In the genomic region with DNA sequence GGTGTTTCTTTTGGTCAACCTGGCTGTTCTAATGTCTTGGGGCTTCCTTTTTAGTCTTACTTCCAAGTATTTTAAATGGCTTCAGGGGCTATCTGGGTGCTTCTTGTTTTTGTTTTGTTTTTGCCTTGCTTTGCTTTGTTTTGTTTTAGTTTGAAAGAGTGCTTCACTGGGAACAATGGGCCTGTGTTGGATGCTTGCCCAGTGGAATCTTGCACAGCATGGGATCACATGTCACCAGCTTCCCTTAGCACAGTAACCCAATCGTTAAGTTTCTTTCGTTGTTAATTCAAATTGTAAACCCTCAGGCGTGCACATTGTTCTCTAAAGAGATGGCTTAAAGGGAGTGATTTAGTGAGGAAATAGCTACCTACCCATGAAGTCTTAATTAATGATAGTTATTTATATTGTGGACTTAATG, we compare ENCODE assay signal across 9 cellular contexts. TPM values are rescaled to one million over a fixed set of nuclear protein-coding genes. Genes with fewer than 3 reads are reported as not detected.
DNase-seq lines count a peak whose midpoint lies in the region; ATAC-seq, FAIRE-seq and TF ChIP-seq lines count a peak whose summit lies in the region.
"Had no signal": no experiment of that assay in that cellular context is flagged by ENCODE, and none has a peak within 500 bp of the region (broad histone marks: within the 10 kb centered on the region; RNA-seq: fewer than 3 reads in every experiment).

No MANE protein-coding gene starts in this region.

- in situ Hi-C loops in mammary epithelial cell (cut with MboI; ENCODE audit: low sequenced_read_pairs in 2 of 2): no loop called here
- in situ Hi-C loops in brain microvascular endothelial cell (cut with HindIII; ENCODE audit: low pct_ligation_motif_present, low sequenced_read_pairs): no loop called here

- 40% methylated on average over 3 of the region's 3 CpGs for WGBS in mammary epithelial cell (ENCODE audit: low coverage, missing lambda C conversion rate)

- H3K27ac Mint-ChIP-seq in MCF 10A (ENCODE audit: low read depth, unreplicated experiment): no peak overlapping the region

- H3K4me3 Mint-ChIP-seq in MCF 10A (ENCODE audit: unreplicated experiment): no peak overlapping the region

- H3K4me1 ChIP-seq in mammary epithelial cell (ENCODE audit: insufficient read depth, low read length) (peaks cover 13% of the 10 kb centered on the region), keratinocyte (ENCODE audit: control insufficient read depth, extremely low read depth, insufficient read depth, low read length) (peaks cover 14% of the 10 kb centered on the region), BE2C (no peaks in the 10 kb centered on the region)
- H3K4me1 ChIP-seq: tibial artery had no signal

- no peaks in the 10 kb centered on the region for H3K9me1 ChIP-seq in keratinocyte (ENCODE audit: control insufficient read depth, extremely low read depth, insufficient read depth, low read length)

- peaks cover 98% of the 10 kb centered on the region for H3K79me2 ChIP-seq in mammary epithelial cell (ENCODE audit: insufficient read depth, low read length)
- H3K79me2 ChIP-seq in keratinocyte (ENCODE audit: control insufficient read depth, insufficient read depth, low read length): peaks cover 77% of the 10 kb centered on the region

- peaks cover 12% of the 10 kb centered on the region for H3K4me1 Mint-ChIP-seq in MCF 10A (ENCODE audit: insufficient read depth, unreplicated experiment)

- H3K9me3 ChIP-seq in mammary epithelial cell (replicated peaks; ENCODE audit: insufficient read depth, low read length) (no peaks in the 10 kb centered on the region), keratinocyte (ENCODE audit: control insufficient read depth, low read depth, low read length) (no peaks in the 10 kb centered on the region), BE2C (no peaks in the 10 kb centered on the region)
- H3K9me3 ChIP-seq: tibial artery had no signal

- FAIRE-seq in keratinocyte (lab: Jason Lieb, UNC): peak; percentile 53

- no peaks in the 10 kb centered on the region for H3K9me3 Mint-ChIP-seq in MCF 10A (ENCODE audit: unreplicated experiment)

- H3K27ac ChIP-seq in mammary epithelial cell (ENCODE audit: insufficient read depth, low read depth, low read length) (no peak overlapping the region), brain microvascular endothelial cell (no peak overlapping the region), keratinocyte (ENCODE audit: control insufficient read depth, insufficient read depth, low read length) (no peak overlapping the region)
- H3K27ac ChIP-seq: tibial artery had no signal

- no peak overlapping the region for H2AFZ ChIP-seq in mammary epithelial cell (ENCODE audit: low read depth, low read length)
- no peak overlapping the region for H2AFZ ChIP-seq in keratinocyte (ENCODE audit: control insufficient read depth, low read length)

- DNase-seq in MCF 10A (ENCODE audit: unreplicated experiment): peak; percentile 65
- no peak for DNase-seq in mammary epithelial cell
- DNase-seq in brain microvascular endothelial cell: peak; percentile 76
- no peak for DNase-seq in keratinocyte (ENCODE audit: low read depth, low spot score)
- no peak for DNase-seq in BE2C
- no peak for DNase-seq in kidney glomerular epithelial cell (lab: John Stamatoyannopoulos, UW)
- DNase-seq in SHP77 (lab: John Stamatoyannopoulos, UW): no peak

- peaks cover 81% of the 10 kb centered on the region for H3K36me3 ChIP-seq in mammary epithelial cell (ENCODE audit: insufficient read depth, low read length)
- H3K36me3 ChIP-seq in brain microvascular endothelial cell (replicated peaks): no peaks in the 10 kb centered on the region
- peaks cover 54 to 87% of the 10 kb centered on the region in 2 experiments for H3K36me3 ChIP-seq in keratinocyte (ENCODE audit: control insufficient read depth in 2 of 2, extremely low read depth in 1 of 2, insufficient read depth in 2 of 2, low read length in 2 of 2)
- H3K36me3 ChIP-seq in BE2C: no peaks in the 10 kb centered on the region
- H3K36me3 ChIP-seq: tibial artery had no signal

- CTCF ChIA-PET in MCF 10A (lab: Yijun Ruan, JAX) (interaction anchor here (0.5 to 4.0 kb wide), 4 partner anchors 11 to 45 kb away, joined by 3 to 32 read pairs (median 4); a partner anchor contains a TSS), mammary epithelial cell (lab: Charles Lee; ENCODE audit: low non-redundant PET) (no interaction called here)

- no peaks in the 10 kb centered on the region for H3K27me3 Mint-ChIP-seq in MCF 10A (ENCODE audit: insufficient read depth, unreplicated experiment)

- dilution Hi-C loops in mammary epithelial cell (cut with HindIII; ENCODE audit: low sequenced_read_pairs): no loop called here
- dilution Hi-C loops in keratinocyte (cut with MboI; ENCODE audit: extremely low pct_ligation_motif_present, low sequenced_read_pairs): no loop called here

- no peaks in the 10 kb centered on the region for H4K20me1 ChIP-seq in mammary epithelial cell (ENCODE audit: insufficient read depth, low read length)
- peaks cover 12% of the 10 kb centered on the region for H4K20me1 ChIP-seq in keratinocyte (ENCODE audit: control insufficient read depth, extremely low read depth, insufficient read depth, low read length)

- ATAC-seq in HG03108 (IDR thresholded peaks at IDR 0.05; ENCODE audit: unreplicated experiment): no peak

- BruUV-seq in MCF 10A (replicated peaks; lab: Mats Ljungman, UMichigan) (no TSS peak), mammary epithelial cell (replicated peaks; lab: Mats Ljungman, UMichigan) (no TSS peak)

- POLR2A ChIA-PET in MCF 10A (lab: Yijun Ruan, JAX): interaction anchor here (0.6 to 31.8 kb wide), 6 partner anchors 10 to 42 kb away, joined by 3 to 1749 read pairs (median 6); a partner anchor contains a TSS

- H3K4me3 ChIP-seq in mammary epithelial cell (replicated peaks in 1 of 3; ENCODE audit: insufficient read depth in 1 of 3, low read depth in 2 of 3, low read length in 3 of 3): no peak overlapping the region
- H3K4me3 ChIP-seq in brain microvascular endothelial cell (ENCODE audit: low read depth, low read length): no peak overlapping the region
- H3K4me3 ChIP-seq in keratinocyte (ENCODE audit: control insufficient read depth in 2 of 3, extremely low read depth in 1 of 3, insufficient read depth in 2 of 3, low read depth in 1 of 3, low read length in 3 of 3): no peak overlapping the region
- H3K4me3 ChIP-seq in BE2C (ENCODE audit: low read depth, low read length): no peak overlapping the region
- H3K4me3 ChIP-seq: tibial artery had no signal

- no peak overlapping the region for H3K9ac ChIP-seq in mammary epithelial cell (ENCODE audit: insufficient read depth, low read length)
- no peak overlapping the region for H3K9ac ChIP-seq in keratinocyte (ENCODE audit: control insufficient read depth, extremely low read depth, insufficient read depth, low read length)

- TF ChIP-seq CTCF in MCF 10A (IDR thresholded peaks at IDR 0.05; ENCODE audit: unreplicated experiment) (no peak), mammary epithelial cell (conservative IDR thresholded peaks at IDR 0.05 in 1 of 2, IDR thresholded peaks at IDR 0.05 in 1 of 2; ENCODE audit: extremely low read depth in 1 of 2, insufficient read depth in 1 of 2, low read depth in 1 of 2, low read length in 2 of 2) (no peak), brain microvascular endothelial cell (IDR thresholded peaks at IDR 0.05; ENCODE audit: low read depth, low read length, missing control alignments) (no peak), keratinocyte (optimal IDR thresholded peaks at IDR 0.05 in 1 of 3, IDR thresholded peaks at IDR 0.05 in 1 of 3, conservative IDR thresholded peaks at IDR 0.05 in 1 of 3; ENCODE audit: extremely low read depth in 1 of 3, insufficient read depth in 2 of 3, low read length in 3 of 3) (no peak), BE2C (IDR thresholded peaks at IDR 0.05; ENCODE audit: low read depth, low read length) (no peak)

- peaks cover 10% of the 10 kb centered on the region for H3K36me3 Mint-ChIP-seq in MCF 10A (ENCODE audit: insufficient read depth, unreplicated experiment)

- intact Hi-C loops in MCF 10A (cut with micrococcal nuclease): no loop called here
- intact Hi-C loops in mammary epithelial cell (cut with micrococcal nuclease): no loop called here

- H3K27me3 ChIP-seq in mammary epithelial cell (ENCODE audit: insufficient read depth, low read length) (no peaks in the 10 kb centered on the region), brain microvascular endothelial cell (replicated peaks) (no peaks in the 10 kb centered on the region), keratinocyte (ENCODE audit: control insufficient read depth, extremely low read depth, insufficient read depth, low read length) (no peaks in the 10 kb centered on the region), BE2C (no peaks in the 10 kb centered on the region)

- H3K4me2 ChIP-seq in mammary epithelial cell (ENCODE audit: insufficient read depth, low read depth, low read length) (no peak overlapping the region), keratinocyte (ENCODE audit: control insufficient read depth, extremely low read depth, insufficient read depth, low read depth, low read length) (no peak overlapping the region)

RNA-seq across cellular contexts. Expression of a gene that starts 8.9 kb away (rescaled TPM):
- 514 and 563 TPM in 2 replicates for total RNA-seq in MCF 10A (2022)
- 1,000 to 10,000 TPM; 1,287 to 2,380 TPM for total RNA-seq in mammary epithelial cell
- 2,244 TPM for polyA plus RNA-seq in mammary epithelial cell
- 1,040 TPM for polyA minus RNA-seq in mammary epithelial cell
- polyA plus RNA-seq in keratinocyte: 2,386 to 3,374 TPM (median 2,587 TPM) in 3 replicates
- polyA plus RNA-seq in keratinocyte (2011; ENCODE audit: low read depth): 1,575 TPM
- 607 and 731 TPM in 2 replicates for polyA plus RNA-seq in keratinocyte (2011; cell fraction: cytosol; rRNA removed)
- 5,094 and 5,558 TPM in 2 replicates for polyA plus RNA-seq in keratinocyte (2011; cell fraction: nucleus; rRNA removed)
- 1,046 and 1,745 TPM in 2 replicates for polyA plus RNA-seq in keratinocyte (2012; ENCODE audit: low replicate concordance)
- polyA minus RNA-seq in keratinocyte: 1,846 to 2,703 TPM (median 1,967 TPM) in 3 replicates
- 838 TPM for polyA minus RNA-seq in keratinocyte (2011; cell fraction: cytosol; rRNA and poly(A)+ RNA removed)
- polyA minus RNA-seq in keratinocyte (2011; cell fraction: nucleus; rRNA and poly(A)+ RNA removed): 2,909 and 4,339 TPM in 2 replicates
- polyA plus RNA-seq in BE2C (2012; ENCODE audit: insufficient read depth, insufficient read length, low read depth): not detected

RNA-seq across cellular contexts. Expression of a gene that starts 45.2 kb away (rescaled TPM):
- total RNA-seq in MCF 10A (2022) (7.7 and 8.9 TPM in 2 replicates), mammary epithelial cell (10 to 100 TPM in 1 of 2 donors, 1 to 10 TPM in 1; 5.8 to 16.4 TPM)
- polyA plus RNA-seq in mammary epithelial cell (7.9 TPM), keratinocyte (6.1 to 10.9 TPM (median 10.4 TPM) in 3 replicates)
- polyA minus RNA-seq in mammary epithelial cell (7.0 TPM), keratinocyte (1.4 to 4.9 TPM (median 2.2 TPM) in 3 replicates)
- polyA plus RNA-seq in keratinocyte (2011; ENCODE audit: low read depth): 0.52 TPM
- polyA plus RNA-seq in keratinocyte (2011; cell fraction: cytosol; rRNA removed): 8.5 and 13.2 TPM in 2 replicates
- polyA plus RNA-seq in keratinocyte (2011; cell fraction: nucleus; rRNA removed): 8.1 and 11.3 TPM in 2 replicates
- 2.9 and 10.3 TPM in 2 replicates for polyA plus RNA-seq in keratinocyte (2012; ENCODE audit: low replicate concordance)
- 4.8 TPM for polyA minus RNA-seq in keratinocyte (2011; cell fraction: cytosol; rRNA and poly(A)+ RNA removed)
- 0.95 and 3.3 TPM in 2 replicates for polyA minus RNA-seq in keratinocyte (2011; cell fraction: nucleus; rRNA and poly(A)+ RNA removed)
- polyA plus RNA-seq in BE2C (2012; ENCODE audit: insufficient read depth, insufficient read length, low read depth): 2.5 TPM

Comparison
In these comparisons a context has a peak if more than half of its experiments do, and no peak if none do; other contexts are left out.
1. DNase-seq: peak in MCF 10A (single experiment) and brain microvascular endothelial cell (single experiment); none in mammary epithelial cell (single experiment), keratinocyte (single experiment), BE2C (single experiment), kidney glomerular epithelial cell (single experiment) and SHP77 (0 of 2).